In genomic region chr10:3776796-3777571, GRCh38 we compare ENCODE assay signal across 1 cellular context.
TF ChIP-seq lines count a peak whose summit lies in the region.

No MANE protein-coding gene starts in this region.

TF ChIP-seq in K562, 482 proteins besides CTCF, POLR2A, EP300 and RAD21 (continued from another document and continues in another):
- TF ChIP-seq, protein P1, sequence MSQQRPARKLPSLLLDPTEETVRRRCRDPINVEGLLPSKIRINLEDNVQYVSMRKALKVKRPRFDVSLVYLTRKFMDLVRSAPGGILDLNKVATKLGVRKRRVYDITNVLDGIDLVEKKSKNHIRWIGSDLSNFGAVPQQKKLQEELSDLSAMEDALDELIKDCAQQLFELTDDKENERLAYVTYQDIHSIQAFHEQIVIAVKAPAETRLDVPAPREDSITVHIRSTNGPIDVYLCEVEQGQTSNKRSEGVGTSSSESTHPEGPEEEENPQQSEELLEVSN (IDR thresholded peaks at IDR 0.05; ENCODE audit: borderline replicate concordance in 1 of 2, extremely low read depth in 1 of 2, insufficient read depth in 1 of 2, insufficient read length in 1 of 2, low read depth in 1 of 2, low read length in 1 of 2, poor library complexity in 1 of 2, severe bottlenecking in 1 of 2) = no peak
- TF ChIP-seq SMARCE1 (IDR thresholded peaks at IDR 0.05) (no peak), POLR2B (IDR thresholded peaks at IDR 0.05; ENCODE audit: low read depth, partially characterized antibody) (no peak), SMAD4 (CRISPR knock-in tag; conservative IDR thresholded peaks at IDR 0.05) (no peak), ZNF316 (IDR thresholded peaks at IDR 0.05) (peak; percentile 56), ZNF592 (IDR thresholded peaks at IDR 0.05) (no peak), SIX5 (IDR thresholded peaks at IDR 0.05; ENCODE audit: borderline replicate concordance in 1 of 2, insufficient read depth in 1 of 2, low read depth in 1 of 2, low read length in 2 of 2) (no peak), ZNF354B (CRISPR knock-in tag; IDR thresholded peaks at IDR 0.05) (no peak), E2F1 (CRISPR knock-in tag; IDR thresholded peaks at IDR 0.05) (no peak), HMG20B (CRISPR knock-in tag; IDR thresholded peaks at IDR 0.05) (no peak), RBM25 (IDR thresholded peaks at IDR 0.05; ENCODE audit: low read depth, low read length, severe bottlenecking) (no peak), SPI1 (IDR thresholded peaks at IDR 0.05; ENCODE audit: borderline replicate concordance, low read depth, low read length) (0 out of 2 replicates have a peak, but pooled peaks have one; percentile 31), C11orf30 (IDR thresholded peaks at IDR 0.05; ENCODE audit: low read depth) (peak; percentile 33; the same call in 1 of the 2 replicates), POU5F1 (IDR thresholded peaks at IDR 0.05; ENCODE audit: borderline replicate concordance, low read depth, low read length, partially characterized antibody) (no peak), CBX3 (IDR thresholded peaks at IDR 0.05; ENCODE audit: borderline replicate concordance in 1 of 2, low read length in 2 of 2) (no peak), HMBOX1 (IDR thresholded peaks at IDR 0.05) (no peak), ZBTB5 (IDR thresholded peaks at IDR 0.05) (no peak), EZH2 (IDR thresholded peaks at IDR 0.05; ENCODE audit: borderline replicate concordance, low read depth, low read length) (no peak), SMAD2 (IDR thresholded peaks at IDR 0.05; ENCODE audit: low read depth, low read length) (no peak), RUNX1 (IDR thresholded peaks at IDR 0.05; ENCODE audit: low read depth) (no peak), SLC30A9 (CRISPR knock-in tag; IDR thresholded peaks at IDR 0.05) (no peak), ZNF830 (CRISPR knock-in tag; IDR thresholded peaks at IDR 0.05) (no peak), JUN (IDR thresholded peaks at IDR 0.05; ENCODE audit: borderline replicate concordance, low read depth, low read length) (peak; percentile 8; the same call in 1 of the 2 replicates), JUN (CRISPR knock-in tag; IDR thresholded peaks at IDR 0.05; ENCODE audit: borderline replicate concordance) (no peak), DEAF1 (CRISPR knock-in tag; IDR thresholded peaks at IDR 0.05) (no peak), PTTG1 (tag; IDR thresholded peaks at IDR 0.05; ENCODE audit: low read depth) (no peak), TBL1XR1 (IDR thresholded peaks at IDR 0.05; ENCODE audit: low read length in 2 of 2) (peak in 1 of 2 experiments; percentile 44; a peak in 1 of 4 replicates), GABPA (tag; conservative IDR thresholded peaks at IDR 0.05; ENCODE audit: low read depth) (no peak), HNRNPH1 (optimal IDR thresholded peaks at IDR 0.05; ENCODE audit: low read depth, low read length) (no peak), THRAP3 (IDR thresholded peaks at IDR 0.05; ENCODE audit: borderline replicate concordance) (no peak), GABPB2 (CRISPR knock-in tag; conservative IDR thresholded peaks at IDR 0.05) (no peak), ZNF76 (CRISPR knock-in tag; IDR thresholded peaks at IDR 0.05; ENCODE audit: borderline replicate concordance) (no peak), MCM7 (IDR thresholded peaks at IDR 0.05) (no peak), TFAM (CRISPR knock-in tag; conservative IDR thresholded peaks at IDR 0.05) (no peak), DMBX1 (CRISPR knock-in tag; IDR thresholded peaks at IDR 0.05; ENCODE audit: borderline replicate concordance) (no peak), MAFG (tag; conservative IDR thresholded peaks at IDR 0.05) (no peak), MED1 (CRISPR knock-in tag; IDR thresholded peaks at IDR 0.05; ENCODE audit: borderline replicate concordance) (no peak)
- TF ChIP-seq, protein P2, sequence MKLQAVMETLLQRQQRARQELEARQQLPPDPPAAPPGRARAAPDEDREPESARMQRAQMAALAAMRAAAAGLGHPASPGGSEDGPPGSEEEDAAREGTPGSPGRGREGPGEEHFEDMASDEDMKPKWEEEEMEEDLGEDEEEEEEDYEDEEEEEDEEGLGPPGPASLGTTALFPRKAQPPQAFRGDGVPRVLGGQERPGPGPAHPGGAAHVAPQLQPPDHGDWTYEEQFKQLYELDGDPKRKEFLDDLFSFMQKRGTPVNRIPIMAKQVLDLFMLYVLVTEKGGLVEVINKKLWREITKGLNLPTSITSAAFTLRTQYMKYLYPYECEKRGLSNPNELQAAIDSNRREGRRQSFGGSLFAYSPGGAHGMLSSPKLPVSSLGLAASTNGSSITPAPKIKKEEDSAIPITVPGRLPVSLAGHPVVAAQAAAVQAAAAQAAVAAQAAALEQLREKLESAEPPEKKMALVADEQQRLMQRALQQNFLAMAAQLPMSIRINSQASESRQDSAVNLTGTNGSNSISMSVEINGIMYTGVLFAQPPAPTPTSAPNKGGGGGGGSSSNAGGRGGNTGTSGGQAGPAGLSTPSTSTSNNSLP (IDR thresholded peaks at IDR 0.05; ENCODE audit: borderline replicate concordance, low read depth, low read length) = 0 out of 2 replicates have a peak, but pooled peaks have one; percentile 16
- TF ChIP-seq, protein P3, sequence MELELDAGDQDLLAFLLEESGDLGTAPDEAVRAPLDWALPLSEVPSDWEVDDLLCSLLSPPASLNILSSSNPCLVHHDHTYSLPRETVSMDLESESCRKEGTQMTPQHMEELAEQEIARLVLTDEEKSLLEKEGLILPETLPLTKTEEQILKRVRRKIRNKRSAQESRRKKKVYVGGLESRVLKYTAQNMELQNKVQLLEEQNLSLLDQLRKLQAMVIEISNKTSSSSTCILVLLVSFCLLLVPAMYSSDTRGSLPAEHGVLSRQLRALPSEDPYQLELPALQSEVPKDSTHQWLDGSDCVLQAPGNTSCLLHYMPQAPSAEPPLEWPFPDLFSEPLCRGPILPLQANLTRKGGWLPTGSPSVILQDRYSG (tag; conservative IDR thresholded peaks at IDR 0.05; ENCODE audit: low read depth) = no peak
- TF ChIP-seq, protein P4, sequence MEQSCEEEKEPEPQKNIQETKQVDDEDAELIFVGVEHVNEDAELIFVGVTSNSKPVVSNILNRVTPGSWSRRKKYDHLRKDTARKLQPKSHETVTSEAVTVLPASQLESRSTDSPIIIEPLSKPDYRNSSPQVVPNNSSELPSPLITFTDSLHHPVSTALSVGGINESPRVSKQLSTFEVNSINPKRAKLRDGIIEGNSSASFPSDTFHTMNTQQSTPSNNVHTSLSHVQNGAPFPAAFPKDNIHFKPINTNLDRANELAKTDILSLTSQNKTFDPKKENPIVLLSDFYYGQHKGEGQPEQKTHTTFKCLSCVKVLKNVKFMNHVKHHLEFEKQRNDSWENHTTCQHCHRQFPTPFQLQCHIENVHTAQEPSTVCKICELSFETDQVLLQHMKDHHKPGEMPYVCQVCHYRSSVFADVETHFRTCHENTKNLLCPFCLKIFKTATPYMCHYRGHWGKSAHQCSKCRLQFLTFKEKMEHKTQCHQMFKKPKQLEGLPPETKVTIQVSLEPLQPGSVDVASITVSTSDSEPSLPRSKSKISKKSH (CRISPR knock-in tag; IDR thresholded peaks at IDR 0.05) = no peak
- TF ChIP-seq, protein P5, sequence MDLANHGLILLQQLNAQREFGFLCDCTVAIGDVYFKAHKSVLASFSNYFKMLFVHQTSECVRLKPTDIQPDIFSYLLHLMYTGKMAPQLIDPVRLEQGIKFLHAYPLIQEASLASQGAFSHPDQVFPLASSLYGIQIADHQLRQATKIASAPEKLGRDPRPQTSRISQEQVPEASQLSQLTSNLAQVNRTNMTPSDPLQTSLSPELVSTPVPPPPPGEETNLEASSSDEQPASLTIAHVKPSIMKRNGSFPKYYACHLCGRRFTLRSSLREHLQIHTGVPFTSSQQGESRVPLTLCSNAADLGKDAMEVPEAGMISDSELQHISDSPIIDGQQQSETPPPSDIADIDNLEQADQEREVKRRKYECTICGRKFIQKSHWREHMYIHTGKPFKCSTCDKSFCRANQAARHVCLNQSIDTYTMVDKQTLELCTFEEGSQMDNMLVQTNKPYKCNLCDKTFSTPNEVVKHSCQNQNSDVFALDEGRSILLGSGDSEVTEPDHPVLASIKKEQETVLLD (IDR thresholded peaks at IDR 0.05) = no peak
